In the genomic region with DNA sequence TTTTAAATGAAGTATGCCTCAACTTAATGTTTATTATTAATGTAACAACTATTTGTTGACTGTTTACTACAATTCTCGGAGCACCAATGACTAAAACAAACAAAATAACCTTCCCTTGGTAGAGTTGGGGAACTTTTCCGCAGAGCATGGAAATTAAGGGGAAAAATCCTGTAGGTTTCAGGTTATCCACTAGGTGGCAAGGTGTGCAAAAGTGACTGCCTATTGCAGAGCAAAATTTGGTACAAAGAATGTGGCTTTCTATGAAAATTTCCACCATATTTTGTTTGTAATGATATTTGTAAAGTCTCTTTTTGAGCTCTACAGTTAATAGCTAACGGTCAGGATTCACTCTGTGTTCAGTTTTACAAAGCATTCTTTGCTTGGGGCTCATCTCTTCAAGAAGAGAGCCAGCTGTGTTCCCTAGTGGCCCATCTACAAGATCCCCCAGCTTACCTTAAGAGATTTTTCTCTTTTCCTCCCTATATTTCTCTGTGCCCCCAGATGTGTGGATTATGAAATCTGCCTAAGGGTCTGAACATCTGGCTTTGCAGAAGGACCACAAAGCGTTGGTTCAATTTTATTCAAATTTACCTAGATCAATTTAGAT, we compare ENCODE assay signal across 8 cellular contexts.
DNase-seq lines count a peak whose midpoint lies in the region; ATAC-seq, FAIRE-seq and TF ChIP-seq lines count a peak whose summit lies in the region.

No MANE protein-coding gene starts in this region.

- no peaks in the 10 kb centered on the region for H3K36me3 ChIP-seq in fibroblast of lung (ENCODE audit: control insufficient read depth, insufficient read depth, low read length)
- no peaks in the 10 kb centered on the region for H3K36me3 ChIP-seq in suprapubic skin

- TF ChIP-seq CTCF in GM13976 (IDR thresholded peaks at IDR 0.05; ENCODE audit: borderline replicate concordance, control extremely low read depth, extremely low read depth, insufficient read depth, missing control alignments) (peak; percentile 40), fibroblast of lung (conservative IDR thresholded peaks at IDR 0.05 in 1 of 2, IDR thresholded peaks at IDR 0.05 in 1 of 2; ENCODE audit: low read depth in 1 of 2, low read length in 2 of 2) (peak; percentile 51 to 72), suprapubic skin (IDR thresholded peaks at IDR 0.05) (peak; percentile 20 to 55)

- H3K4me1 ChIP-seq in fibroblast of lung (ENCODE audit: control insufficient read depth, extremely low read depth, insufficient read depth, low read length), result no peaks in the 10 kb centered on the region
- H3K4me1 ChIP-seq in suprapubic skin, result peaks cover 12% of the 10 kb centered on the region

- H3K9ac ChIP-seq in fibroblast of lung (ENCODE audit: insufficient read depth, low read length), result no peak overlapping the region

- FAIRE-seq in GM12891 (lab: Jason Lieb, UNC), result no peak

- H3K4me3 ChIP-seq in fibroblast of lung (replicated peaks in 1 of 4; ENCODE audit: control extremely low read depth in 1 of 4, insufficient read depth in 1 of 4, low read depth in 3 of 4, low read length in 4 of 4) (no peak overlapping the region), suprapubic skin (no peak overlapping the region)

- H3K27ac ChIP-seq in fibroblast of lung (ENCODE audit: insufficient read depth, low read length), result no peak overlapping the region
- H3K27ac ChIP-seq in suprapubic skin, result no peak overlapping the region

- WGBS in suprapubic skin, result 43% methylated on average over 4 of the region's 4 CpGs

- ATAC-seq in HG02840 (IDR thresholded peaks at IDR 0.05; ENCODE audit: low FRiP score, unreplicated experiment), result peak; percentile 51

- in situ Hi-C loops in GM13976 (cut with MboI; ENCODE audit: low sequenced_read_pairs, unreplicated experiment), result loop anchor here (10.0 kb wide), 1 partner anchor 92 kb away; no protein-coding TSS in a partner anchor

- DNase-seq in AG20443 (ENCODE audit: low spot score), result peak; percentile 16
- DNase-seq in GM13976 (ENCODE audit: low spot score), result peak; percentile 28
- DNase-seq in NOMO-1 treated with DMSO at 0.1 percent for 48 hours (lab: John Stamatoyannopoulos, UW; ENCODE audit: unreplicated experiment), result peak; percentile 25
- DNase-seq in fibroblast of lung (ENCODE audit: low read depth in 2 of 2), result peak; percentile 15 to 45
- DNase-seq in suprapubic skin (ENCODE audit: low spot score in 2 of 2), result no peak
- DNase-seq in GM12891 (ENCODE audit: insufficient read length, low spot score), result no peak
- DNase-seq in SK-N-DZ (ENCODE audit: low spot score), result no peak

- no peaks in the 10 kb centered on the region for H3K79me2 ChIP-seq in fibroblast of lung (ENCODE audit: control insufficient read depth, insufficient read depth, low read length)

- H2AFZ ChIP-seq in fibroblast of lung (ENCODE audit: low read length), result no peak overlapping the region

- H3K4me2 ChIP-seq in fibroblast of lung (ENCODE audit: extremely low read depth, insufficient read depth, low read length), result no peak overlapping the region

- no peak for TF ChIP-seq EP300 in suprapubic skin (IDR thresholded peaks at IDR 0.05)

- H3K27me3 ChIP-seq in fibroblast of lung (ENCODE audit: control insufficient read depth, insufficient read depth, low read length) (peaks cover 9% of the 10 kb centered on the region), suprapubic skin (peaks cover 29% of the 10 kb centered on the region)

- H4K20me1 ChIP-seq in fibroblast of lung (ENCODE audit: control insufficient read depth, extremely low read depth, insufficient read depth, low read length), result no peaks in the 10 kb centered on the region

- no peaks in the 10 kb centered on the region for H3K9me3 ChIP-seq in fibroblast of lung (ENCODE audit: control insufficient read depth, insufficient read depth, low read depth, low read length)
- H3K9me3 ChIP-seq in suprapubic skin, result no peaks in the 10 kb centered on the region

- no peak for TF ChIP-seq POLR2A in suprapubic skin (IDR thresholded peaks at IDR 0.05)
- no peak for TF ChIP-seq POLR2A in GM12891 (IDR thresholded peaks at IDR 0.05; ENCODE audit: low read depth, low read length)

TF ChIP-seq in GM12891, 5 proteins besides CTCF, POLR2A, EP300 and RAD21:
- no peak for TF ChIP-seq POLR2AphosphoS5 (IDR thresholded peaks at IDR 0.05; ENCODE audit: low read depth, low read length)
- TF ChIP-seq POU2F2 (IDR thresholded peaks at IDR 0.05; ENCODE audit: low read depth, low read length), result no peak
- no peak for TF ChIP-seq PAX5 (IDR thresholded peaks at IDR 0.05; ENCODE audit: insufficient read depth, low read length, severe bottlenecking)
- no peak for TF ChIP-seq TAF1 (IDR thresholded peaks at IDR 0.05; ENCODE audit: low read depth, low read length)
- TF ChIP-seq SPI1 (IDR thresholded peaks at IDR 0.05; ENCODE audit: low read depth, low read length), result no peak

Comparison
In these comparisons a context has a peak if more than half of its experiments do, and no peak if none do; other contexts are left out.
1. DNase-seq: peak in AG20443 (single experiment), GM13976 (single experiment), NOMO-1 treated with DMSO at 0.1 percent for 48 hours (single experiment) and fibroblast of lung (2 of 2); none in suprapubic skin (0 of 2), GM12891 (single experiment) and SK-N-DZ (single experiment).
2. Peak in every context shown above with its lines, with median percentiles within 50 percentile points of each other: CTCF ChIP-seq.